29 cellular contexts compared by ENCODE assay signal in the genomic region with DNA sequence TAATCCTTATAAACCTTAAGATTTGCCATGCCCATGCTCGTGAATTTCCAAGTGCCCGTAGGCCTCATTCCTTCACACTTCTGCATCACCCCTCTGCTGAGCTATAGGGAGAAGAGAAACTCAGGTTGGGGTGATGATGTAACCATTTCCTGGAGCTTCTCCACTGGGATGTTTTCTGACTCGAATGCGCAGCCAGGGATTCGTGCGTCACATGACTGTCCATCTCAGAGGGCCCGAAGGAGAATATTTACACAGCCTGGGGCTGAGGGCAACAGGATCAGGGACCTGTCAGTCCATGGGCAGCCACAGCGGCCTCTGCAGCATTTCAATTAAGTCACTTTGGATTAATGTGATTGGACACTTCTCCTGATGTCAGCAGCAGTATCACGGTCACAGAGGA. TPM values are rescaled to one million over a fixed set of nuclear protein-coding genes. Genes with fewer than 3 reads are reported as not detected.
"Had no signal": no experiment of that assay in that cellular context is flagged by ENCODE, and none has a peak within 500 bp of the region (broad histone marks: within the 10 kb centered on the region; RNA-seq: fewer than 3 reads in every experiment).

No MANE protein-coding gene starts in this region.

- H3K9me3 ChIP-seq: stomach, suprapubic skin, testis, thoracic aorta, thyroid gland, tibial artery, transverse colon, upper lobe of left lung, upper lobe of right lung, vagina had no signal

- H3K27ac ChIP-seq: stomach, suprapubic skin, testis, thoracic aorta, thyroid gland, tibial artery, tibial nerve, transverse colon, upper lobe of left lung, upper lobe of right lung, vagina had no signal

- H3K4me1 ChIP-seq: stomach, suprapubic skin, testis, thyroid gland, tibial artery, tibial nerve, transverse colon, upper lobe of left lung, upper lobe of right lung, vagina had no signal

- H3K4me3 ChIP-seq: stomach, suprapubic skin, testis, thoracic aorta, thyroid gland, tibial artery, tibial nerve, transverse colon, upper lobe of left lung, upper lobe of right lung, vagina had no signal

- ATAC-seq: stimulated activated effector memory CD8-positive, alpha-beta T cell treated with anti-CD3 and anti-CD28 coated beads, Interleukin-12 subunit alpha, Interleukin-12 subunit beta, amount 100 ng/mL, for 72 hours; stimulated activated memory B cell treated with anti-CD40 and anti-IgM and Interleukin-4, amounts not matched to agents 10 μg/mL and 1 μg/mL and 100 μg/mL, for 72 hours; stimulated activated naive B cell treated with anti-CD40 and anti-IgM and Interleukin-4, amounts not matched to agents 10 μg/mL and 1 μg/mL and 100 μg/mL, for 72 hours; stimulated activated naive CD8-positive, alpha-beta T cell treated with anti-CD3 and anti-CD28 coated beads, Interleukin-15, amount 100 ng/mL, for 72 hours; stimulated activated naive CD8-positive, alpha-beta T cell treated with anti-CD3 and anti-CD28 coated beads, Interleukin-15, Interleukin-2, amounts not matched to agents 100 U/mL and 50 U/mL, for 24 hours; upper lobe of right lung had no signal

- DNase-seq: stimulated activated CD4-positive, alpha-beta T cell treated with anti-CD3 and anti-CD28 coated beads, Interleukin-2, amount 100 ng/mL, for 48 hours; stimulated activated CD4-positive, alpha-beta T cell treated with anti-CD3 and anti-CD28 coated beads, Interleukin-4, amount 100 ng/mL, for 1 hour; stimulated activated CD4-positive, alpha-beta T cell treated with anti-CD3 and anti-CD28 coated beads, Interleukin-4, amount 100 ng/mL, for 24 hours; stimulated activated CD4-positive, alpha-beta T cell treated with anti-CD3 and anti-CD28 coated beads, Interleukin-4, amount 100 ng/mL, for 4 hours; stimulated activated CD8-positive, alpha-beta memory T cell treated with anti-CD3 and anti-CD28 coated beads, Interleukin-4, amount 100 ng/mL, for 48 hours; stimulated activated naive B cell treated with anti-CD40 and anti-IgM and Interleukin-4, amounts not matched to agents 10 μg/mL and 1 μg/mL and 100 μg/mL, for 72 hours; stimulated activated naive CD4-positive, alpha-beta T cell; stimulated activated naive CD4-positive, alpha-beta T cell treated with Interleukin-2 at 50 U/mL for 16 hours; stimulated activated naive CD8-positive, alpha-beta T cell treated with anti-CD3 and anti-CD28 coated beads, Interleukin-15, amount 100 ng/mL, for 72 hours; stimulated activated naive CD8-positive, alpha-beta T cell treated with anti-CD3 and anti-CD28 coated beads, Interleukin-15, Interleukin-2, amounts not matched to agents 100 U/mL and 50 U/mL, for 24 hours; stomach; substantia nigra; testis; thyroid gland; tibial artery; transverse colon; upper lobe of left lung; upper lobe of right lung had no signal

- H3K36me3 ChIP-seq: stomach, suprapubic skin, thoracic aorta, thyroid gland, tibial artery, tibial nerve, transverse colon, upper lobe of left lung, upper lobe of right lung, vagina had no signal

- H3K27me3 ChIP-seq: testis, thyroid gland, tibial nerve, transverse colon, upper lobe of left lung, upper lobe of right lung, vagina had no signal

RNA-seq across cellular contexts. Expression of a gene that starts 8.7 kb away (rescaled TPM):
- total RNA-seq: stomach, subcutaneous adipose tissue, suprapubic skin, temporal lobe, thoracic aorta, thyroid gland, tibial nerve, transverse colon, upper lobe of left lung, upper lobe of right lung, ureter, urinary bladder, vagina had no signal
- polyA plus RNA-seq: stomach, thymus, urinary bladder had no signal

RNA-seq across cellular contexts. Expression of a gene that starts 21.8 kb away (rescaled TPM):
- total RNA-seq: stomach, subcutaneous adipose tissue, suprapubic skin, temporal lobe, thoracic aorta, thyroid gland, tibial nerve, transverse colon, upper lobe of left lung, upper lobe of right lung, ureter, vagina had no signal
- polyA plus RNA-seq: stomach had no signal
